ENCODE assay signal across 15 cellular contexts in genomic region chr3:72753495-72753894, GRCh38.
"Had no signal": no experiment of that assay in that cellular context is flagged by ENCODE, and none has a peak within 500 bp of the region (broad histone marks: within the 10 kb centered on the region; RNA-seq: fewer than 3 reads in every experiment).

No MANE protein-coding gene starts in this region.

- H3K9me3 Mint-ChIP-seq: activated naive CD8-positive, alpha-beta T cell treated with anti-CD3 and anti-CD28 coated beads, Interleukin-2, amount 50 U/mL, for 24 hours; activated T-cell treated with anti-CD3 and anti-CD28 coated beads, Interleukin-2, amount 50 U/mL, for 72 hours; stimulated activated effector memory CD8-positive, alpha-beta T cell treated with anti-CD3 and anti-CD28 coated beads, Interleukin-12 subunit alpha, Interleukin-12 subunit beta, amount 100 ng/mL, for 72 hours; T-helper 2 cell treated with Interferon-gamma antibody and Interleukin-4, amounts not matched to agents 5 μg/mL and 100 μg/mL, for 36 hours had no signal

- H3K4me3 ChIP-seq: ascending aorta, esophagus squamous epithelium, heart left ventricle, right atrium auricular region, smooth muscle cell, tibial artery had no signal

- H3K4me3 Mint-ChIP-seq: activated naive CD8-positive, alpha-beta T cell treated with anti-CD3 and anti-CD28 coated beads, Interleukin-2, amount 50 U/mL, for 24 hours; activated T-cell treated with anti-CD3 and anti-CD28 coated beads, Interleukin-2, amount 50 U/mL, for 72 hours; stimulated activated effector memory CD8-positive, alpha-beta T cell treated with anti-CD3 and anti-CD28 coated beads, Interleukin-12 subunit alpha, Interleukin-12 subunit beta, amount 100 ng/mL, for 72 hours; T-helper 2 cell treated with Interferon-gamma antibody and Interleukin-4, amounts not matched to agents 5 μg/mL and 100 μg/mL, for 36 hours had no signal

- H3K27me3 ChIP-seq: ascending aorta, esophagus squamous epithelium, heart left ventricle, right atrium auricular region, tibial artery had no signal

- DNase-seq: activated CD4-positive, alpha-beta T cell treated with anti-CD3 and anti-CD28 coated beads, Interleukin-2, amount 50 U/mL, for 48 hours; activated naive CD8-positive, alpha-beta T cell treated with anti-CD3 and anti-CD28 coated beads, Interleukin-2, amount 50 U/mL, for 24 hours; activated T-cell treated with anti-CD3 and anti-CD28 coated beads, Interleukin-2, amount 50 U/mL, for 72 hours; esophagus squamous epithelium; foreskin fibroblast; heart left ventricle; posterior cingulate gyrus; tibial artery had no signal

- ATAC-seq: activated CD4-positive, CD25-positive, alpha-beta regulatory T cell treated with anti-CD3 and anti-CD28 coated beads, Interleukin-2, amount 50 U/mL, for 24 hours; activated naive CD8-positive, alpha-beta T cell treated with anti-CD3 and anti-CD28 coated beads, Interleukin-2, amount 50 U/mL, for 24 hours; activated T-cell treated with anti-CD3 and anti-CD28 coated beads, Interleukin-2, amount 50 U/mL, for 72 hours; heart left ventricle; stimulated activated effector memory CD8-positive, alpha-beta T cell treated with anti-CD3 and anti-CD28 coated beads, Interleukin-12 subunit alpha, Interleukin-12 subunit beta, amount 100 ng/mL, for 72 hours had no signal

- H3K27ac ChIP-seq: ascending aorta, esophagus squamous epithelium, heart left ventricle, right atrium auricular region, tibial artery had no signal

- H3K9me3 ChIP-seq: ascending aorta, esophagus squamous epithelium, heart left ventricle, right atrium auricular region, tibial artery had no signal

- H3K4me1 ChIP-seq: ascending aorta, right atrium auricular region, tibial artery had no signal

- H3K27me3 Mint-ChIP-seq: activated naive CD8-positive, alpha-beta T cell treated with anti-CD3 and anti-CD28 coated beads, Interleukin-2, amount 50 U/mL, for 24 hours had no signal

- H3K27ac Mint-ChIP-seq: activated naive CD8-positive, alpha-beta T cell treated with anti-CD3 and anti-CD28 coated beads, Interleukin-2, amount 50 U/mL, for 24 hours; stimulated activated effector memory CD8-positive, alpha-beta T cell treated with anti-CD3 and anti-CD28 coated beads, Interleukin-12 subunit alpha, Interleukin-12 subunit beta, amount 100 ng/mL, for 72 hours; T-helper 2 cell treated with Interferon-gamma antibody and Interleukin-4, amounts not matched to agents 5 μg/mL and 100 μg/mL, for 36 hours had no signal

- FAIRE-seq: islet of Langerhans had no signal

- H3K36me3 ChIP-seq: esophagus squamous epithelium, right atrium auricular region had no signal
